ENCODE assay signal across 8 cellular contexts in genomic region chr17:67245073-67245693, GRCh38. TPM values are rescaled to one million over a fixed set of nuclear protein-coding genes. Genes with fewer than 3 reads are reported as not detected.
DNase-seq lines count a peak whose midpoint lies in the region; ATAC-seq, FAIRE-seq and TF ChIP-seq lines count a peak whose summit lies in the region.

TSS of gene HELZ (minus strand) at chr17:67245196. CDS start at chr17:67218804, 26,392 bp downstream.

- peak; percentile 48 for TF ChIP-seq POLR2A in GM18526 (IDR thresholded peaks at IDR 0.05; ENCODE audit: extremely low read depth, insufficient read length)

- peak within 1 kb of the TSS; percentile 79 to 82 for H3K4me3 ChIP-seq in kidney (ENCODE audit: low read length in 2 of 2)

- intact Hi-C loops in kidney (cut with DNase I) = no loop called here

- TF ChIP-seq CTCF in kidney (IDR thresholded peaks at IDR 0.05; ENCODE audit: borderline replicate concordance, extremely low read depth, insufficient read depth) = no peak

- peaks cover 6 to 19% of the 10 kb centered on the region in 2 donors for H3K4me1 ChIP-seq in kidney (ENCODE audit: control insufficient read depth in 1 of 2, insufficient read depth in 1 of 2, low read depth in 1 of 2, low read length in 2 of 2)

- ATAC-seq in HG03175 (IDR thresholded peaks at IDR 0.05; ENCODE audit: unreplicated experiment) (peak; percentile 45), GM21528 (IDR thresholded peaks at IDR 0.05; ENCODE audit: low FRiP score, unreplicated experiment) (no peak)
- ATAC-seq in activated CD4-positive, CD25-positive, alpha-beta regulatory T cell treated with anti-CD3 and anti-CD28 coated beads, Interleukin-2, amount 50 U/mL, for 24 hours = peak; percentile 81 to 87

- H3K27ac ChIP-seq in kidney (ENCODE audit: low read depth in 2 of 2, low read length in 2 of 2) = peak within 1 kb of the TSS; percentile 84 to 92

- H3K9ac ChIP-seq in kidney (ENCODE audit: low read length in 2 of 2) = peak within 1 kb of the TSS; percentile 82 to 92

- DNase-seq in NCI-H446 treated with DMSO at 0.1 percent for 48 hours (lab: John Stamatoyannopoulos, UW) = peak; percentile 57
- peak; percentile 86 for DNase-seq in cerebellar cortex (ENCODE audit: low spot score)
- DNase-seq in kidney = peak; percentile 89
- peak; percentile 66 for DNase-seq in stimulated activated CD4-positive, alpha-beta T cell treated with anti-CD3 and anti-CD28 coated beads, Interleukin-12 subunit alpha, Interleukin-12 subunit beta, amount 100 ng/mL, for 4 hours

- H3K36me3 ChIP-seq in kidney (ENCODE audit: control insufficient read depth in 1 of 2, insufficient read depth in 2 of 2, low read length in 2 of 2) = no peaks in the 10 kb centered on the region

- no peaks in the 10 kb centered on the region for H3K9me3 ChIP-seq in kidney (ENCODE audit: control insufficient read depth in 1 of 2, low read length in 2 of 2)

- no peak for FAIRE-seq in kidney (lab: Jason Lieb, UNC)

RNA-seq across cellular contexts. Expression of gene HELZ, which starts in this region (rescaled TPM):
- total RNA-seq in kidney = 58.8 TPM
- 2.8 TPM for polyA plus RNA-seq in kidney (ENCODE audit: insufficient read depth, low read depth, low replicate concordance)
